In the genomic region with DNA sequence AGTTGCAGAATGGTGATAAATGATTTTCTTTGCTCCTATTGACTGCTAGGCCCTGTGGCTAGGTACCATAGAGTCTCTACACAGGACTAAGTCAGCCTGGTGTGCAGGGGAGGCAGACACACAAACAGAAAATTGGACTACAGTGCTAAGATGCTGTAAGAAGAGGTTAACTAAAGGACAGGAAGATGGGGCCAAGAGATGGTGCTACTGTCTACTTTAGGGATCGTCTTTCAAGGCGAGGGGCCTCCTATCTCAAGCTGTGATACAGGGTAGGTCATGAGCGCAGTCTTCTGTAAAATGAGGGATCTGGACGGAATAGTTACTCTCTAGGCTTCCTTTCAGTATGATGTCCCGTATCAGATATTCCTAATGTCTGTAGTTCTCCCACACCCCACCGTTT, we compare ENCODE assay signal across 9 cellular contexts. TPM values are rescaled to one million over a fixed set of nuclear protein-coding genes. Genes with fewer than 3 reads are reported as not detected.
A peak's percentile ranks its signal among the peaks of the same experiment; 100 is the strongest.
DNase-seq lines count a peak whose midpoint lies in the region; ATAC-seq, FAIRE-seq and TF ChIP-seq lines count a peak whose summit lies in the region.
"Had no signal": no experiment of that assay in that cellular context is flagged by ENCODE, and none has a peak within 500 bp of the region (broad histone marks: within the 10 kb centered on the region; RNA-seq: fewer than 3 reads in every experiment).

No MANE protein-coding gene starts in this region.

- H3K27ac ChIP-seq in Panc1 (ENCODE audit: low read length) = peak overlapping the region; percentile 97
- no peak overlapping the region for H3K27ac ChIP-seq in small intestine (ENCODE audit: low read depth in 1 of 2, low read length in 1 of 2)

- POLR2A ChIA-PET in Panc1 (lab: Charles Lee) = interaction anchor here (1.1 kb wide), 1 partner anchor 126 kb away, joined by 3 read pairs; no protein-coding TSS in a partner anchor

- H3K4me1 ChIP-seq in Panc1 (ENCODE audit: control insufficient read depth, insufficient read depth, low read length) (peaks cover 11% of the 10 kb centered on the region; the same call in 1 of the 2 replicates), small intestine (ENCODE audit: control insufficient read depth in 2 of 2, insufficient read depth in 1 of 2, low read depth in 1 of 2, low read length in 1 of 2) (no peaks in the 10 kb centered on the region)

- peak overlapping the region; percentile 91 to 99 for H3K4me3 ChIP-seq in Panc1 (ENCODE audit: low read depth in 2 of 2, low read length in 2 of 2)
- H3K4me3 ChIP-seq in foreskin fibroblast (ENCODE audit: low read depth in 1 of 2, low read length in 2 of 2) = peak overlapping the region; percentile 61 to 93
- peak overlapping the region; percentile 37 to 50 for H3K4me3 ChIP-seq in small intestine (ENCODE audit: low read depth in 1 of 2, low read length in 2 of 2)

- ATAC-seq in Panc1 = no peak

- in situ Hi-C loops in Panc1 (cut with HindIII; ENCODE audit: low pct_unique_long_range_greater_than_20kb, low sequenced_read_pairs) = no loop called here
- in situ Hi-C loops in GM13976 (cut with MboI; ENCODE audit: low sequenced_read_pairs, unreplicated experiment) = loop anchor here (5.0 kb wide), 1 partner anchor 152 kb away; no protein-coding TSS in a partner anchor

- FAIRE-seq in small intestine (lab: Jason Lieb, UNC) = no peak
- FAIRE-seq: A204.1 had no signal

- H3K9me3 ChIP-seq in Panc1 (ENCODE audit: control insufficient read depth, insufficient read depth, low read depth, low read length) (no peaks in the 10 kb centered on the region), small intestine (ENCODE audit: control insufficient read depth, low read depth) (no peaks in the 10 kb centered on the region)

- H3K36me3 ChIP-seq in Panc1 (ENCODE audit: control insufficient read depth, insufficient read depth, low read length) (peaks cover 30% of the 10 kb centered on the region), small intestine (ENCODE audit: control insufficient read depth in 2 of 2, insufficient read depth in 2 of 2, low read length in 2 of 2) (peaks cover 0 to 9% of the 10 kb centered on the region in 2 donors)

- no peaks in the 10 kb centered on the region for H3K27me3 ChIP-seq in Panc1 (ENCODE audit: control insufficient read depth, insufficient read depth, low read length)
- no peaks in the 10 kb centered on the region for H3K27me3 ChIP-seq in small intestine (ENCODE audit: control insufficient read depth in 2 of 2, insufficient read depth in 2 of 2, low read length in 2 of 2)

- TF ChIP-seq CTCF in Panc1 (IDR thresholded peaks at IDR 0.05) = no peak
- no peak for TF ChIP-seq CTCF in foreskin fibroblast (IDR thresholded peaks at IDR 0.05; ENCODE audit: low read depth, low read length)
- no peak for TF ChIP-seq CTCF in GM13976 (IDR thresholded peaks at IDR 0.05; ENCODE audit: borderline replicate concordance, control extremely low read depth, extremely low read depth, insufficient read depth, missing control alignments)

- CTCF ChIA-PET in Panc1 (lab: Charles Lee) = interaction anchor here (2.3 kb wide), 1 partner anchor 34 kb away, joined by 18 read pairs; a partner anchor contains a TSS

- 5 to 8% (median 7%) methylated on average over 6 of the region's 6 CpGs for WGBS in small intestine, 3 donors

- BruUV-seq in Panc1 (replicated peaks; lab: Mats Ljungman, UMichigan) = TSS peak; percentile 69

- peak; percentile 33 for DNase-seq in DMS 273 (lab: John Stamatoyannopoulos, UW; ENCODE audit: unreplicated experiment)
- no peak for DNase-seq in DMS 273 treated with DMSO at 0.1 percent for 48 hours (lab: John Stamatoyannopoulos, UW)
- no peak for DNase-seq in Panc1 (ENCODE audit: low read depth, low spot score)
- peak in 1 of 2 donors; percentile 35 for DNase-seq in foreskin fibroblast
- no peak for DNase-seq in small intestine
- no peak for DNase-seq in NCI-H345 treated with DMSO at 0.1 percent for 48 hours (lab: John Stamatoyannopoulos, UW; ENCODE audit: unreplicated experiment)
- DNase-seq in AG08395 (ENCODE audit: low spot score) = no peak
- no peak for DNase-seq in GM13976 (ENCODE audit: low spot score)

- intact Hi-C loops in Panc1 (cut with micrococcal nuclease; ENCODE audit: unreplicated experiment) = loop anchor here (10.0 kb wide), 1 partner anchor 299 kb away; no protein-coding TSS in a partner anchor

RNA-seq across cellular contexts. Expression of a gene that starts 0.8 kb away (rescaled TPM):
- 345 TPM for total RNA-seq in Panc1 (2021; ENCODE audit: unreplicated experiment)
- polyA plus RNA-seq in Panc1 (2012; ENCODE audit: insufficient read length) = 213 TPM
- 100 to 1,000 TPM in 1 of 3 donors, 10 to 100 TPM in 2; 18.6 to 175 (median 41.9) TPM for polyA plus RNA-seq in small intestine

RNA-seq across cellular contexts. Expression of a gene that starts 12.0 kb away (rescaled TPM):
- total RNA-seq in Panc1 (2021; ENCODE audit: unreplicated experiment) = 1,280 TPM
- 1,545 TPM for polyA plus RNA-seq in Panc1 (2012; ENCODE audit: insufficient read length)
- 100 to 1,000 TPM; 403 to 992 (median 532) TPM for polyA plus RNA-seq in small intestine

RNA-seq across cellular contexts. Expression of a gene that starts 33.5 kb away (rescaled TPM):
- 144 TPM for total RNA-seq in Panc1 (2021; ENCODE audit: unreplicated experiment)
- polyA plus RNA-seq in Panc1 (2012; ENCODE audit: insufficient read length) = 55.3 TPM
- 10 to 100 TPM; 14.1 to 21.3 (median 15.7) TPM for polyA plus RNA-seq in small intestine

Comparison
In these comparisons a context has a peak if more than half of its experiments do, and no peak if none do; other contexts are left out.
1. H3K4me3 ChIP-seq: peak in every context shown above with its lines; median percentile 95 in Panc1; 77 in foreskin fibroblast; 44 in small intestine.